ENCODE assay signal across 9 cellular contexts in genomic region chr1:55337801-55338447, GRCh38.
DNase-seq lines count a peak whose midpoint lies in the region; ATAC-seq and TF ChIP-seq lines count a peak whose summit lies in the region.
"Had no signal": no experiment of that assay in that cellular context is flagged by ENCODE, and none has a peak within 500 bp of the region (broad histone marks: within the 10 kb centered on the region; RNA-seq: fewer than 3 reads in every experiment).

No MANE protein-coding gene starts in this region.

- no peaks in the 10 kb centered on the region for H3K4me1 ChIP-seq in gastrocnemius medialis

- no peak overlapping the region for H3K4me3 Mint-ChIP-seq in natural killer cell
- H3K4me3 Mint-ChIP-seq: IgD-negative memory B cell had no signal

- peaks cover 0 to 9% of the 10 kb centered on the region in 2 donors for H3K27me3 Mint-ChIP-seq in natural killer cell (ENCODE audit: low read depth in 2 of 2)
- H3K27me3 Mint-ChIP-seq: IgD-negative memory B cell had no signal

- H3K36me3 Mint-ChIP-seq in natural killer cell: no peaks in the 10 kb centered on the region

- H3K4me1 Mint-ChIP-seq in natural killer cell: peaks cover 0 to 7% of the 10 kb centered on the region in 2 donors
- H3K4me1 Mint-ChIP-seq: IgD-negative memory B cell had no signal

- DNase-seq in AG09309 (ENCODE audit: low read depth) (peak; percentile 39), GM12865 (ENCODE audit: low read depth) (peak; percentile 69), NOMO-1 (lab: John Stamatoyannopoulos, UW; ENCODE audit: unreplicated experiment in 2 of 2) (peak; percentile 12 to 37), cardiac fibroblast (ENCODE audit: low read depth in 2 of 2) (peak; percentile 79 to 84), natural killer cell (no peak), gastrocnemius medialis (no peak)
- DNase-seq in stimulated activated CD4-positive, alpha-beta T cell treated with anti-CD3 and anti-CD28 coated beads, Interleukin-4, amount 100 ng/mL, for 4 hours: no peak

- in situ Hi-C loops in gastrocnemius medialis (cut with MboI; ENCODE audit: low sequenced_read_pairs in 4 of 4): no loop called here

- ATAC-seq in HG03159 (IDR thresholded peaks at IDR 0.05; ENCODE audit: unreplicated experiment): peak; percentile 78
- peak in 2 of 3 donors; percentile 51 to 57 for ATAC-seq in natural killer cell
- ATAC-seq in gastrocnemius medialis: no peak

- no peaks in the 10 kb centered on the region for H3K9me3 ChIP-seq in gastrocnemius medialis

- H3K4me3 ChIP-seq in AG09309 (ENCODE audit: control insufficient read depth, low read depth, low read length): no peak overlapping the region
- no peak overlapping the region for H3K4me3 ChIP-seq in GM12865 (ENCODE audit: low read depth, low read length)
- no peak overlapping the region for H3K4me3 ChIP-seq in cardiac fibroblast (replicated peaks in 1 of 2; ENCODE audit: low read depth in 2 of 2, low read length in 2 of 2)
- no peak overlapping the region for H3K4me3 ChIP-seq in gastrocnemius medialis

- peaks cover 0 to 5% of the 10 kb centered on the region in 2 donors for H3K9me3 Mint-ChIP-seq in natural killer cell

- TF ChIP-seq CTCF in AG09309 (IDR thresholded peaks at IDR 0.05; ENCODE audit: control insufficient read depth, insufficient read depth, low read depth, low read length, missing control alignments): peak; percentile 56
- TF ChIP-seq CTCF in GM12865 (IDR thresholded peaks at IDR 0.05; ENCODE audit: insufficient read depth, low read depth, low read length, missing control alignments): peak; percentile 62
- TF ChIP-seq CTCF in cardiac fibroblast (IDR thresholded peaks at IDR 0.05; ENCODE audit: low read depth, low read length): peak; percentile 59
- TF ChIP-seq CTCF in natural killer cell (IDR thresholded peaks at IDR 0.05): peak; percentile 51
- TF ChIP-seq CTCF in gastrocnemius medialis (IDR thresholded peaks at IDR 0.05 in 4 of 5, conservative IDR thresholded peaks at IDR 0.05 in 1 of 5): peak in 2 of 5 experiments; percentile 29 to 33

- H3K27me3 ChIP-seq in gastrocnemius medialis: no peaks in the 10 kb centered on the region

- intact Hi-C loops in natural killer cell (cut with micrococcal nuclease): loop anchor here (1.0 kb wide), 2 partner anchors 198 to 388 kb away; no protein-coding TSS in a partner anchor
- intact Hi-C loops in gastrocnemius medialis (cut with DNase I; ENCODE audit: low total_unique reads): no loop called here

- H3K36me3 ChIP-seq in gastrocnemius medialis: no peaks in the 10 kb centered on the region

- TF ChIP-seq POLR2A in gastrocnemius medialis (IDR thresholded peaks at IDR 0.05): no peak

- no peak overlapping the region for H3K27ac ChIP-seq in gastrocnemius medialis

- no peak overlapping the region for H3K27ac Mint-ChIP-seq in natural killer cell
- H3K27ac Mint-ChIP-seq: IgD-negative memory B cell had no signal

Comparison
In these comparisons a context has a peak if more than half of its experiments do, and no peak if none do; other contexts are left out.
1. DNase-seq: peak in AG09309 (single experiment), GM12865 (single experiment), NOMO-1 (2 of 2) and cardiac fibroblast (2 of 2); none in natural killer cell (single experiment), gastrocnemius medialis (0 of 2) and stimulated activated CD4-positive, alpha-beta T cell treated with anti-CD3 and anti-CD28 coated beads, Interleukin-4, amount 100 ng/mL, for 4 hours (0 of 2).
2. ATAC-seq: peak in HG03159 (single experiment) and natural killer cell (2 of 3); none in gastrocnemius medialis (0 of 2).